Comparison of ENCODE assay signal across 14 cellular contexts in the genomic region with DNA sequence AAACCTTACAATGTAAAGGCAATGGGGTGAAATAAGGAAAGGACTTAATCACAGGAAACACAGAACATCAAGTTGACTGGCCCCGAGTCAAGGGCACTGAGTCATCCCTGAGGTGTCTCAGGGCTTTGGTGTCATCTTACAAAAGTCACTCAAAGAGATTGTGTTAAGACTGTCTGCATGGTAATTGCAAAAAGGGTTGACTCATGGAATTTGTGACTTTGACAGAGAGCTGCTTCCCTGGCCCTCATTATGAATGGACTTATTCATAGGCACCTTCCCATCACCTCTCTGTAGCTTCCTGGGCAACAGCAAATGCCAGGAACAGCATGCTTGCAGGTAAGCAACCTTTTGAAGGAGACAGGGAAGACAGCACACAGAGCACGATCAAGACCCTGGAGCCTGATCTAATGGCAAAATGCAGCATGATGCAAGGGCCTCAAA.
DNase-seq lines count a peak whose midpoint lies in the region; ATAC-seq and TF ChIP-seq lines count a peak whose summit lies in the region.
"Had no signal": no experiment of that assay in that cellular context is flagged by ENCODE, and none has a peak within 500 bp of the region (broad histone marks: within the 10 kb centered on the region; RNA-seq: fewer than 3 reads in every experiment).

No MANE protein-coding gene starts in this region.

- no peaks in the 10 kb centered on the region for H3K27me3 ChIP-seq in RWPE2 (ENCODE audit: insufficient read depth, poor library complexity, severe bottlenecking)
- no peaks in the 10 kb centered on the region for H3K27me3 ChIP-seq in MM.1S (replicated peaks; ENCODE audit: insufficient read depth, low read length)

- H2AFZ ChIP-seq in MM.1S (ENCODE audit: low read length) = no peak overlapping the region

- no peaks in the 10 kb centered on the region for H3K79me2 ChIP-seq in MM.1S (ENCODE audit: low read length)

- H3K4me3 ChIP-seq in RWPE2 (ENCODE audit: severe bottlenecking) = no peak overlapping the region
- H3K4me3 ChIP-seq in MM.1S (ENCODE audit: low read length) = no peak overlapping the region
- H3K4me3 ChIP-seq: lung, skin epidermis had no signal

- no peak overlapping the region for H3K4me2 ChIP-seq in MM.1S (ENCODE audit: low read depth, low read length)

- H3K27me3 Mint-ChIP-seq in stimulated activated naive CD8-positive, alpha-beta T cell treated with anti-CD3 and anti-CD28 coated beads, Interleukin-15, amount 100 ng/mL, for 72 hours = no peaks in the 10 kb centered on the region
- H3K27me3 Mint-ChIP-seq: CD4-positive, alpha-beta T cell had no signal

- no peaks in the 10 kb centered on the region for H3F3A ChIP-seq in MM.1S (ENCODE audit: insufficient read depth, low read length)

- H3K36me3 ChIP-seq in RWPE2 (ENCODE audit: low read depth) = no peaks in the 10 kb centered on the region
- H3K36me3 ChIP-seq in MM.1S (replicated peaks; ENCODE audit: insufficient read depth, low read length) = no peaks in the 10 kb centered on the region

- H3K4me1 ChIP-seq in RWPE2 (ENCODE audit: insufficient read depth, poor library complexity, severe bottlenecking) = peaks cover 27% of the 10 kb centered on the region
- H3K4me1 ChIP-seq in MM.1S (ENCODE audit: low read length) = no peaks in the 10 kb centered on the region

- no peaks in the 10 kb centered on the region for H3K4me1 Mint-ChIP-seq in stimulated activated naive CD8-positive, alpha-beta T cell treated with anti-CD3 and anti-CD28 coated beads, Interleukin-15, amount 100 ng/mL, for 72 hours

- H3K9me3 Mint-ChIP-seq in stimulated activated naive CD8-positive, alpha-beta T cell treated with anti-CD3 and anti-CD28 coated beads, Interleukin-15, amount 100 ng/mL, for 72 hours = no peaks in the 10 kb centered on the region
- H3K9me3 Mint-ChIP-seq: CD4-positive, alpha-beta T cell had no signal

- H3K27ac Mint-ChIP-seq in stimulated activated naive CD8-positive, alpha-beta T cell treated with anti-CD3 and anti-CD28 coated beads, Interleukin-15, amount 100 ng/mL, for 72 hours = no peak overlapping the region
- H3K27ac Mint-ChIP-seq: CD4-positive, alpha-beta T cell; stimulated activated naive CD8-positive, alpha-beta T cell treated with anti-CD3 and anti-CD28 coated beads, Interleukin-15, Interleukin-2, amounts not matched to agents 100 ng/mL and 50 ng/mL, for 24 hours had no signal

- no peaks in the 10 kb centered on the region for H4K20me1 ChIP-seq in MM.1S (ENCODE audit: insufficient read depth, low read length)

- H3K27ac ChIP-seq in RWPE2 (ENCODE audit: poor library complexity, severe bottlenecking) = peak overlapping the region; percentile 62
- H3K27ac ChIP-seq in MM.1S (ENCODE audit: low read length) = no peak overlapping the region
- H3K27ac ChIP-seq: skin epidermis had no signal

- no peak for TF ChIP-seq CTCF in RWPE2 (IDR thresholded peaks at IDR 0.05; ENCODE audit: poor library complexity, severe bottlenecking)
- TF ChIP-seq CTCF in MM.1S (IDR thresholded peaks at IDR 0.05; ENCODE audit: low read length) = no peak

- H3K9me3 ChIP-seq in RWPE2 (ENCODE audit: severe bottlenecking) (no peaks in the 10 kb centered on the region), MM.1S (replicated peaks; ENCODE audit: insufficient read depth, low read length) (no peaks in the 10 kb centered on the region)

- no peak overlapping the region for H3K4me3 Mint-ChIP-seq in stimulated activated naive CD8-positive, alpha-beta T cell treated with anti-CD3 and anti-CD28 coated beads, Interleukin-15, amount 100 ng/mL, for 72 hours
- H3K4me3 Mint-ChIP-seq: CD4-positive, alpha-beta T cell; stimulated activated naive CD8-positive, alpha-beta T cell treated with anti-CD3 and anti-CD28 coated beads, Interleukin-15, Interleukin-2, amounts not matched to agents 100 ng/mL and 50 ng/mL, for 24 hours had no signal

- peak; percentile 59 for ATAC-seq in stimulated activated naive CD8-positive, alpha-beta T cell treated with anti-CD3 and anti-CD28 coated beads, Interleukin-15, Interleukin-2, amounts not matched to agents 100 U/mL and 50 U/mL, for 24 hours
- ATAC-seq in stimulated activated naive CD8-positive, alpha-beta T cell treated with anti-CD3 and anti-CD28 coated beads, Interleukin-15, amount 100 ng/mL, for 72 hours = no peak
- ATAC-seq in RWPE2 (ENCODE audit: low read depth) (peak; percentile 98), GM18505 (IDR thresholded peaks at IDR 0.05; ENCODE audit: unreplicated experiment) (no peak), GM19467 (IDR thresholded peaks at IDR 0.05; ENCODE audit: unreplicated experiment) (no peak)

- no peaks in the 10 kb centered on the region for H3K9me2 ChIP-seq in MM.1S (replicated peaks; ENCODE audit: insufficient read depth, low read length)

- no peak for DNase-seq in stimulated activated naive CD8-positive, alpha-beta T cell treated with anti-CD3 and anti-CD28 coated beads, Interleukin-15, Interleukin-2, amounts not matched to agents 100 U/mL and 50 U/mL, for 24 hours
- DNase-seq in stimulated activated naive CD8-positive, alpha-beta T cell treated with anti-CD3 and anti-CD28 coated beads, Interleukin-15, amount 100 ng/mL, for 72 hours = no peak
- DNase-seq in RWPE2 (ENCODE audit: low spot score) = peak; percentile 79
- peak; percentile 60 for DNase-seq in fibroblast of the conjunctiva (ENCODE audit: low read depth)
- no peak for DNase-seq in MM.1S
- DNase-seq in NCI-H2107 (lab: John Stamatoyannopoulos, UW) = no peak
- DNase-seq: activated CD8-positive, alpha-beta memory T cell treated with anti-CD3 and anti-CD28 coated beads, Interleukin-2, amount 50 U/mL, for 48 hours; CD4-positive, alpha-beta T cell; Karpas-422 had no signal

- H3K9ac ChIP-seq in MM.1S (ENCODE audit: low read length) = no peak overlapping the region

- TF ChIP-seq POLR2A in GM18505 (IDR thresholded peaks at IDR 0.05; ENCODE audit: borderline replicate concordance, extremely low read depth, insufficient read depth, insufficient read length) = no peak

Comparison
In these comparisons a context has a peak if more than half of its experiments do, and no peak if none do; other contexts are left out.
1. ATAC-seq: peak in stimulated activated naive CD8-positive, alpha-beta T cell treated with anti-CD3 and anti-CD28 coated beads, Interleukin-15, Interleukin-2, amounts not matched to agents 100 U/mL and 50 U/mL, for 24 hours (single experiment) and RWPE2 (single experiment); none in stimulated activated naive CD8-positive, alpha-beta T cell treated with anti-CD3 and anti-CD28 coated beads, Interleukin-15, amount 100 ng/mL, for 72 hours (single experiment), GM18505 (single experiment) and GM19467 (single experiment).
2. DNase-seq: peak in RWPE2 (single experiment) and fibroblast of the conjunctiva (single experiment); none in stimulated activated naive CD8-positive, alpha-beta T cell treated with anti-CD3 and anti-CD28 coated beads, Interleukin-15, Interleukin-2, amounts not matched to agents 100 U/mL and 50 U/mL, for 24 hours (single experiment), stimulated activated naive CD8-positive, alpha-beta T cell treated with anti-CD3 and anti-CD28 coated beads, Interleukin-15, amount 100 ng/mL, for 72 hours (0 of 2), MM.1S (single experiment) and NCI-H2107 (single experiment).